8 cellular contexts compared by ENCODE assay signal in the genomic region with DNA sequence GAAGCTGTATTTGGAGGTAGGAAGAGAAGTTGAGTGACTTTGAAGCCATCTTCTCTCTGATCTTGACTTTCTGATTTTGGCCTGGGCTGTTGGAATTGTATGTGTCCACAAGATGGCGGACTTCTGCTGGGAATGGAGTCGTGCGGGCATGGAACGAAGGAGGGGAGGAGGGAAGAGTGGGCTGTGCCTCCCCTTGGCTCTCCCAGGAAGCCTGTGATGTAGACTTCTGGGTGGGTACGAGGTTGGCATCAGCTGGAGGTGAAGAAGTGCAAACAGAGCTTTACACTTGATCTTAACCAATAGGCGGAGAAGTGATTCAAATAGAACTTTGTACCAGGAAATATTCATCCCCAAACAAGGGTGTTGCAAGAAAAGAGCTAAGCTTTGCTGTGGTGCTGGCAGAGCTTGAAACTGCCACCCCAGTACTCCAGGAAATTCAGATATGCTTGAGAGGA. TPM values are rescaled to one million over a fixed set of nuclear protein-coding genes. Genes with fewer than 3 reads are reported as not detected.
DNase-seq lines count a peak whose midpoint lies in the region; ATAC-seq and TF ChIP-seq lines count a peak whose summit lies in the region.

No MANE protein-coding gene starts in this region.

- WGBS in GM23248 (ENCODE audit: low coverage in 1 of 2, low lambda C conversion rate in 2 of 2, missing lambda C conversion rate in 2 of 2), 2 experiments = 3 to 4% methylated on average over 6 of the region's 6 CpGs

- in situ Hi-C loops in GM23248 (cut with MboI) = loop anchor here (5.0 kb wide), 1 partner anchor 110 kb away; no protein-coding TSS in a partner anchor

- H3K36me3 ChIP-seq in GM23248 (ENCODE audit: low read depth) (no peaks in the 10 kb centered on the region), OCI-LY3 (replicated peaks; ENCODE audit: low read depth, low read length) (no peaks in the 10 kb centered on the region), right atrium auricular region (no peaks in the 10 kb centered on the region)

- TF ChIP-seq CTCF in OCI-LY3 (IDR thresholded peaks at IDR 0.05; ENCODE audit: low read depth, low read length) = peak; percentile 69
- peak; percentile 71 to 84 for TF ChIP-seq CTCF in right atrium auricular region (IDR thresholded peaks at IDR 0.05)

- no peaks in the 10 kb centered on the region for H3K4me1 ChIP-seq in GM23248 (ENCODE audit: insufficient read depth)
- no peaks in the 10 kb centered on the region for H3K4me1 ChIP-seq in OCI-LY3 (ENCODE audit: low read length)
- peaks cover 0 to 4% of the 10 kb centered on the region in 2 donors for H3K4me1 ChIP-seq in right atrium auricular region

- no peak overlapping the region for H3K27ac ChIP-seq in GM23248
- H3K27ac ChIP-seq in OCI-LY3 (ENCODE audit: low read length) = no peak overlapping the region
- no peak overlapping the region for H3K27ac ChIP-seq in right atrium auricular region

- no peaks in the 10 kb centered on the region; the same call in 1 of the 2 replicates for H3K27me3 ChIP-seq in GM23248 (replicated peaks; ENCODE audit: insufficient read depth)
- H3K27me3 ChIP-seq in OCI-LY3 (ENCODE audit: low read depth, low read length) = no peaks in the 10 kb centered on the region
- H3K27me3 ChIP-seq in right atrium auricular region = no peaks in the 10 kb centered on the region

- H3K9me3 ChIP-seq in GM23248 (ENCODE audit: low read depth) = no peaks in the 10 kb centered on the region
- H3K9me3 ChIP-seq in OCI-LY3 (ENCODE audit: insufficient read depth, low read length) = no peaks in the 10 kb centered on the region
- H3K9me3 ChIP-seq in right atrium auricular region = no peaks in the 10 kb centered on the region

- ATAC-seq in sciatic nerve (peak; percentile 89), GM21576 (IDR thresholded peaks at IDR 0.05; ENCODE audit: unreplicated experiment) (no peak), GM18519 (IDR thresholded peaks at IDR 0.05; ENCODE audit: low FRiP score, unreplicated experiment) (no peak)

- H2AFZ ChIP-seq in GM23248 = peak overlapping the region; percentile 17
- H2AFZ ChIP-seq in OCI-LY3 (ENCODE audit: low read depth, low read length) = peak overlapping the region; percentile 77; the same call in 1 of the 2 replicates

- intact Hi-C loops in sciatic nerve (cut with DNase I) = loop anchor here (5.0 kb wide), 1 partner anchor 110 kb away; no protein-coding TSS in a partner anchor

- H3F3A ChIP-seq in GM23248 (ENCODE audit: insufficient read depth) = no peaks in the 10 kb centered on the region

- H3K79me2 ChIP-seq in GM23248 (ENCODE audit: insufficient read depth) (no peaks in the 10 kb centered on the region), OCI-LY3 (ENCODE audit: low read length) (no peaks in the 10 kb centered on the region)

- H3K4me3 ChIP-seq in GM23248 = no peak overlapping the region
- no peak overlapping the region for H3K4me3 ChIP-seq in OCI-LY3 (ENCODE audit: low read length)
- no peak overlapping the region for H3K4me3 ChIP-seq in right atrium auricular region

- no peaks in the 10 kb centered on the region for H4K20me1 ChIP-seq in GM23248 (ENCODE audit: insufficient read depth)
- H4K20me1 ChIP-seq in OCI-LY3 (ENCODE audit: insufficient read depth, low read length) = no peaks in the 10 kb centered on the region

- peak; percentile 45 for DNase-seq in CD1c-positive myeloid dendritic cell (ENCODE audit: extremely low spot score)
- DNase-seq in GM23248 = peak; percentile 83
- peak in 42 of 56 donors; percentile 2 to 64 (median 30) for DNase-seq in amygdala (lab: John Stamatoyannopoulos, UW)
- peak; percentile 66 for DNase-seq in right atrium auricular region (ENCODE audit: low spot score)
- DNase-seq in sciatic nerve (ENCODE audit: low spot score) = peak; percentile 77

- no peak overlapping the region for H3K9ac ChIP-seq in GM23248
- H3K9ac ChIP-seq in OCI-LY3 (ENCODE audit: low read length) = no peak overlapping the region

- H3K9me2 ChIP-seq in GM23248 (ENCODE audit: insufficient read depth) = no peaks in the 10 kb centered on the region

- peak overlapping the region; percentile 37 for H3K4me2 ChIP-seq in GM23248 (ENCODE audit: unreplicated experiment)
- H3K4me2 ChIP-seq in OCI-LY3 (ENCODE audit: low read length) = peak overlapping the region; percentile 56

RNA-seq across cellular contexts. Expression of a gene that starts 7.4 kb away (rescaled TPM):
- 0.54 and 5.6 TPM in 2 replicates for total RNA-seq in GM23248 (2014; rRNA removed; shearing (Covaris generic))
- polyA plus RNA-seq in GM23248 (2016; fragmentation: Nextera tagmentation; extraction: Ambion mirVana) = 8.0 and 9.5 TPM in 2 replicates
- 1 to 10 TPM; 5.5 to 6.5 TPM for total RNA-seq in right atrium auricular region
- total RNA-seq in sciatic nerve = 10.3 TPM

RNA-seq across cellular contexts. Expression of a gene that starts 39.8 kb away (rescaled TPM):
- 8.6 and 16.1 TPM in 2 replicates for total RNA-seq in GM23248 (2014; rRNA removed; shearing (Covaris generic))
- polyA plus RNA-seq in GM23248 (2016; fragmentation: Nextera tagmentation; extraction: Ambion mirVana) = 14.3 and 15.4 TPM in 2 replicates
- total RNA-seq in right atrium auricular region = 1 to 10 TPM; 2.4 to 3.8 TPM
- total RNA-seq in sciatic nerve = 10.3 TPM

RNA-seq across cellular contexts. Expression of a gene that starts 39.9 kb away (rescaled TPM):
- total RNA-seq in GM23248 (2014; rRNA removed; shearing (Covaris generic)) = 25.6 and 51.1 TPM in 2 replicates
- 40.4 and 40.5 TPM in 2 replicates for polyA plus RNA-seq in GM23248 (2016; fragmentation: Nextera tagmentation; extraction: Ambion mirVana)
- total RNA-seq in right atrium auricular region (10 to 100 TPM; 14.6 to 21.6 TPM), sciatic nerve (17.7 TPM)

Comparison
In these comparisons a context has a peak if more than half of its experiments do, and no peak if none do; other contexts are left out.
1. DNase-seq: peak in every context shown above with its lines; median percentile 83 in GM23248; 77 in sciatic nerve; 66 in right atrium auricular region; 45 in CD1c-positive myeloid dendritic cell; 30 in amygdala.